8 cellular contexts compared by ENCODE assay signal in the genomic region with DNA sequence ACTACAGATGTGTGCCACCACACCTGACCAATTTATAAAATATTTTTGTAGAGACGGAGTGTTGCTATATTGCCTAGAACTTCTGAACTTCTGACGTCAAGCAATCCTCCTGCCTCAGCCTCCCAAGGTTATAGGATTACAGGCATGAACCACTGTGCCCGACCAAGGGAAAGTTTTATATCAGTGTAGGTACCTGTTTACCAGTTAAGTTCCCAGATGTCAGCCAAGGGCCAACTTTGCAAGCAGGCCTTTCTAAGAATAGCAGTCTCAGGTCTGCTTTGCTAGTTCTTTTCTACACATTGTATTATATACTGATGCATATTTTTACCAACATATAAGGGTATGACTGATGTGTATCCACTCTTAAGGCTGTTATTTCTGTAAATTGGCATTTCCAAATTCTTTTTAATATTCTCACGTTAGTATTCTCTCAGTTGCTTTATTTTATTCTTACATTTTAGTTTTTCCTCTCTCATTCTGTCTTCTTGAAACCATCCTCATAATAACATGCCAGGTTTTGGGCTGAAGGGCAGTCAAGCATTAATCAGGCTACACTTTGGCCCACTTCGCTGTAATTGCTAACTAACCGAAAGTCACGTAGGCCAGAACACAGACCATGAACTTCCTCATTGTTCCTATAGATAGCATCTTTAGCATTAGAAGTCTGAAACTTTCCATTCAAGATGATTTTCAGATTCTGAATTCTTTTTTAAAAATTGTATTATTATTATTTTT. TPM values are rescaled to one million over a fixed set of nuclear protein-coding genes. Genes with fewer than 3 reads are reported as not detected.
DNase-seq lines count a peak whose midpoint lies in the region; ATAC-seq, FAIRE-seq and TF ChIP-seq lines count a peak whose summit lies in the region.
"Had no signal": no experiment of that assay in that cellular context is flagged by ENCODE, and none has a peak within 500 bp of the region (broad histone marks: within the 10 kb centered on the region; RNA-seq: fewer than 3 reads in every experiment).

No MANE protein-coding gene starts in this region.

- H3K4me3 Mint-ChIP-seq in stimulated activated naive B cell treated with anti-CD40 and anti-IgM and Interleukin-4, amounts not matched to agents 10 μg/mL and 1 μg/mL and 100 μg/mL, for 72 hours = peak overlapping the region; percentile 61 to 65
- no peak overlapping the region for H3K4me3 Mint-ChIP-seq in type B pancreatic cell

- DNase-seq in GM19239 (ENCODE audit: insufficient read length, low spot score) (no peak), NCI-H128 (lab: John Stamatoyannopoulos, UW; ENCODE audit: unreplicated experiment) (no peak), ACHN (no peak), type B pancreatic cell (ENCODE audit: extremely low spot score, unreplicated experiment) (no peak)
- DNase-seq in stimulated activated naive B cell treated with anti-CD40 and anti-IgM and Interleukin-4, amounts not matched to agents 10 μg/mL and 1 μg/mL and 100 μg/mL, for 72 hours = peak; percentile 53
- DNase-seq: activated effector memory CD4-positive, alpha-beta T cell treated with Interleukin-2 at 50 U/mL for 16 hours had no signal

- H3K36me3 Mint-ChIP-seq in stimulated activated naive B cell treated with anti-CD40 and anti-IgM and Interleukin-4, amounts not matched to agents 10 μg/mL and 1 μg/mL and 100 μg/mL, for 72 hours = no peaks in the 10 kb centered on the region
- H3K36me3 Mint-ChIP-seq in type B pancreatic cell = no peaks in the 10 kb centered on the region

- no peaks in the 10 kb centered on the region for H3K27me3 Mint-ChIP-seq in stimulated activated naive B cell treated with anti-CD40 and anti-IgM and Interleukin-4, amounts not matched to agents 10 μg/mL and 1 μg/mL and 100 μg/mL, for 72 hours
- peaks cover 16% of the 10 kb centered on the region for H3K27me3 Mint-ChIP-seq in type B pancreatic cell

- peak; percentile 99 for FAIRE-seq in GM19239 (lab: Jason Lieb, UNC)

- H3K9me3 Mint-ChIP-seq in stimulated activated naive B cell treated with anti-CD40 and anti-IgM and Interleukin-4, amounts not matched to agents 10 μg/mL and 1 μg/mL and 100 μg/mL, for 72 hours = peaks cover 0 to 3% of the 10 kb centered on the region in 2 donors
- no peaks in the 10 kb centered on the region for H3K9me3 Mint-ChIP-seq in type B pancreatic cell

- in situ Hi-C loops in ACHN (cut with HindIII; ENCODE audit: low pct_ligation_motif_present, low pct_unique_long_range_greater_than_20kb, low sequenced_read_pairs) = no loop called here

- H3K27ac Mint-ChIP-seq in stimulated activated naive B cell treated with anti-CD40 and anti-IgM and Interleukin-4, amounts not matched to agents 10 μg/mL and 1 μg/mL and 100 μg/mL, for 72 hours = peak overlapping the region; percentile 95
- no peak overlapping the region for H3K27ac Mint-ChIP-seq in type B pancreatic cell

- no peak for TF ChIP-seq CTCF in type B pancreatic cell (conservative IDR thresholded peaks at IDR 0.05)

- ATAC-seq in HG02763 (IDR thresholded peaks at IDR 0.05; ENCODE audit: unreplicated experiment) (peak; percentile 74), HG03565 (IDR thresholded peaks at IDR 0.05; ENCODE audit: unreplicated experiment) (peak; percentile 50)
- peak; percentile 84 to 86 for ATAC-seq in stimulated activated naive B cell treated with anti-CD40 and anti-IgM and Interleukin-4, amounts not matched to agents 10 μg/mL and 1 μg/mL and 100 μg/mL, for 72 hours (replicated peaks)

- peaks cover 39 to 79% of the 10 kb centered on the region in 2 donors for H3K4me1 Mint-ChIP-seq in stimulated activated naive B cell treated with anti-CD40 and anti-IgM and Interleukin-4, amounts not matched to agents 10 μg/mL and 1 μg/mL and 100 μg/mL, for 72 hours
- no peaks in the 10 kb centered on the region for H3K4me1 Mint-ChIP-seq in type B pancreatic cell (ENCODE audit: unreplicated experiment)

RNA-seq across cellular contexts. Expression of gene CXXC1, which starts 25.0 kb away (rescaled TPM):
- 88.7 and 95.1 TPM in 2 replicates for total RNA-seq in type B pancreatic cell (ENCODE audit: low replicate concordance)

RNA-seq across cellular contexts. Expression of gene MBD1, which starts 31.1 kb away (rescaled TPM):
- total RNA-seq in type B pancreatic cell (ENCODE audit: low replicate concordance) = 66.3 and 81.9 TPM in 2 replicates

RNA-seq across cellular contexts. Expression of gene CFAP53, which starts 46.2 kb away (rescaled TPM):
- total RNA-seq in type B pancreatic cell (ENCODE audit: low replicate concordance) = 0.59 and 1.1 TPM in 2 replicates
